ENCODE assay signal across 14 cellular contexts in the genomic region with DNA sequence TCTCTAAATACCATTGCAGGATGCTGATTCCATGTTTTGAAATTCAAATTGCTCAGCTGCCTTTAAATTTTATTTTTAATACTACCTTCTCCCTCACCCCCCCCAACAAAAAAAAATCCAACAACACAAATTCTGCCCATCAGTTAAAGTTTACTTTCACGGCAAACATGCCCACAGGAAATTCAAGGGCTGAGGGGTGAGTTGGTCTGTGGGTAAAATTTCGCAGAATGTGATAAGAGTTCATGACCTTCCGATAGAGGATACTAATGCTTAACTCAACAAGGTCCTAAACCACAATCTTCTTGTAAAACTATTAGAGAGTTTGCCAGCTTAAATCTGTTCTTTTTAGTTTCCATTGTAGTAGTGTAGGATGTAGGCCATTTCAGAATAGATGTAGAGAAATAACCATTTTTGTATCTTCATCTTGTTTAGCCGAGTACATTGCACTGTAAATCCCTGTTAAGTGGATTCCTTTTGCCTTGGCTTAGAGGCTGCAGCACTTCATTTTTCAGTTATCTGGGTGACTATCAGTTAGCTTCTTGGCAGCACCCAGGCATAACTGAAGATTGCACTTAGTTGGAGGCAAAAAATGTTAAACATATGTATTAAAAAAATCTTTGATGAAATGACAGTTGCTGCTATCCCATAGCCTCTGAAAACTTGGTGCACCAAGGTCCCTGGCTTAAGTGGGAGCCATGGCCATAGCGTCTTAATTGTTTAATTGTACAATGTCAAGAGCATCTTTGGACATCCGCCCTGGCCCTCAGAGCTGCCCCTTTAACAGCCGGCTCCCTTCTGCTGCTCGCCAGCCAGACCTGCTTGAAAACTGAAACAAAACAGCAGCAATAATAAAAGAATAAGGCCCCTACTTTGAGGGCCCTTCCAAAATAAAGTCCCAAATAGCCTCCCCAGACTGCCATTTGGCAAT.
DNase-seq lines count a peak whose midpoint lies in the region; ATAC-seq and TF ChIP-seq lines count a peak whose summit lies in the region.
"Had no signal": no experiment of that assay in that cellular context is flagged by ENCODE, and none has a peak within 500 bp of the region (broad histone marks: within the 10 kb centered on the region; RNA-seq: fewer than 3 reads in every experiment).

No MANE protein-coding gene starts in this region.

- H3K36me3 Mint-ChIP-seq in activated T-cell treated with anti-CD3 and anti-CD28 coated beads, Interleukin-2, amount 50 U/mL, for 4 hours (ENCODE audit: insufficient read depth), result no peaks in the 10 kb centered on the region

- no peaks in the 10 kb centered on the region for H3K9me3 Mint-ChIP-seq in activated T-cell treated with anti-CD3 and anti-CD28 coated beads, Interleukin-2, amount 50 U/mL, for 4 hours

- no peaks in the 10 kb centered on the region for H3K27me3 ChIP-seq in PC-9 (ENCODE audit: insufficient read depth, low read depth)
- H3K27me3 ChIP-seq in right atrium auricular region, result no peaks in the 10 kb centered on the region
- peaks cover 0 to 5% (median 5%) of the 10 kb centered on the region in 3 donors for H3K27me3 ChIP-seq in sigmoid colon
- H3K27me3 ChIP-seq in colonic mucosa, result peaks cover 15% of the 10 kb centered on the region

- peaks cover 48% of the 10 kb centered on the region for H3K27me3 Mint-ChIP-seq in activated T-cell treated with anti-CD3 and anti-CD28 coated beads, Interleukin-2, amount 50 U/mL, for 4 hours (ENCODE audit: low read depth)

- H3K4me3 ChIP-seq in PC-9, result peak overlapping the region; percentile 67
- H3K4me3 ChIP-seq in right atrium auricular region, result no peak overlapping the region
- peak overlapping the region in 3 of 4 donors; percentile 8 to 31 (median 23) for H3K4me3 ChIP-seq in sigmoid colon
- no peak overlapping the region for H3K4me3 ChIP-seq in colonic mucosa

- no peak overlapping the region for H2AFZ ChIP-seq in PC-9

- WGBS in sigmoid colon, 2 donors, result 59% methylated on average over 8 of the region's 8 CpGs

- DNase-seq in activated T-cell treated with anti-CD3 and anti-CD28 coated beads, Interleukin-2, amount 50 U/mL, for 4 hours, result no peak
- DNase-seq in activated T-cell treated with anti-CD3 and anti-CD28 coated beads, Interleukin-2, amount 50 U/mL, for 48 hours, result no peak
- no peak for DNase-seq in PC-9
- no peak for DNase-seq in right atrium auricular region (ENCODE audit: low spot score)
- DNase-seq in sigmoid colon, result peak; percentile 50
- no peak for DNase-seq in ureter (ENCODE audit: low spot score)
- DNase-seq in HT-29 (ENCODE audit: low spot score), result no peak
- no peak for DNase-seq in colonic mucosa
- DNase-seq: activated CD8-positive, alpha-beta memory T cell treated with anti-CD3 and anti-CD28 coated beads, Interleukin-2, amount 50 U/mL, for 48 hours; EL; NCI-H1048; stimulated activated CD4-positive, alpha-beta T cell treated with anti-CD3 and anti-CD28 coated beads, Interleukin-2, amount 100 ng/mL, for 24 hours; stimulated activated naive CD8-positive, alpha-beta T cell treated with anti-CD3 and anti-CD28 coated beads, Interleukin-15, Interleukin-2, amounts not matched to agents 100 U/mL and 50 U/mL, for 24 hours had no signal

- CTCF ChIA-PET in PC-9 (lab: Charles Lee), result no interaction called here

- POLR2A ChIA-PET in PC-9 (lab: Charles Lee; ENCODE audit: unreplicated experiment), result interaction anchor here (0.5 kb wide), 1 partner anchor 41 kb away, joined by 3 read pairs; no protein-coding TSS in a partner anchor

- TF ChIP-seq POLR2A in sigmoid colon (IDR thresholded peaks at IDR 0.05), result no peak

- ATAC-seq in activated T-cell treated with anti-CD3 and anti-CD28 coated beads, Interleukin-2, amount 50 U/mL, for 4 hours, result no peak
- ATAC-seq: stimulated activated naive CD8-positive, alpha-beta T cell treated with anti-CD3 and anti-CD28 coated beads, Interleukin-15, Interleukin-2, amounts not matched to agents 100 U/mL and 50 U/mL, for 24 hours had no signal

- peak overlapping the region; percentile 78 for H3K4me3 Mint-ChIP-seq in activated T-cell treated with anti-CD3 and anti-CD28 coated beads, Interleukin-2, amount 50 U/mL, for 4 hours

- H3K36me3 ChIP-seq in PC-9 (ENCODE audit: low read depth) (peaks cover 29% of the 10 kb centered on the region; the same call in 1 of the 2 replicates), right atrium auricular region (no peaks in the 10 kb centered on the region), sigmoid colon (no peaks in the 10 kb centered on the region), colonic mucosa (no peaks in the 10 kb centered on the region)
- H3K36me3 ChIP-seq: neutrophil had no signal

- TF ChIP-seq EP300 in sigmoid colon (IDR thresholded peaks at IDR 0.05), result no peak

- peaks cover 12% of the 10 kb centered on the region for H3F3A ChIP-seq in PC-9 (ENCODE audit: insufficient read depth, low read depth)

- BruUV-seq in PC-9 (replicated peaks; lab: Mats Ljungman, UMichigan), result no TSS peak

- H3K9me2 ChIP-seq in PC-9 (ENCODE audit: insufficient read depth), result no peaks in the 10 kb centered on the region

- H3K4me1 ChIP-seq in PC-9 (replicated peaks; ENCODE audit: insufficient read depth) (peaks cover 32% of the 10 kb centered on the region), right atrium auricular region (peaks cover 0 to 41% of the 10 kb centered on the region in 2 donors), sigmoid colon (peaks cover 0 to 45% (median 32%) of the 10 kb centered on the region in 4 donors), colonic mucosa (no peaks in the 10 kb centered on the region)

- TF ChIP-seq CTCF in PC-9 (conservative IDR thresholded peaks at IDR 0.05) (no peak), right atrium auricular region (IDR thresholded peaks at IDR 0.05) (no peak), sigmoid colon (IDR thresholded peaks at IDR 0.05) (no peak), colonic mucosa (IDR thresholded peaks at IDR 0.05) (no peak)

- H3K4me1 Mint-ChIP-seq in activated T-cell treated with anti-CD3 and anti-CD28 coated beads, Interleukin-2, amount 50 U/mL, for 4 hours (ENCODE audit: low read depth), result peaks cover 35% of the 10 kb centered on the region

- H3K9me3 ChIP-seq in PC-9 (ENCODE audit: insufficient read depth, low read depth) (no peaks in the 10 kb centered on the region), right atrium auricular region (no peaks in the 10 kb centered on the region), sigmoid colon (no peaks in the 10 kb centered on the region), colonic mucosa (no peaks in the 10 kb centered on the region)
- H3K9me3 ChIP-seq: neutrophil had no signal

- H3K27ac ChIP-seq in PC-9 (peak overlapping the region; percentile 80; the same call in 1 of the 2 replicates), right atrium auricular region (peak overlapping the region; percentile 64 to 68), sigmoid colon (peak overlapping the region in 3 of 4 donors; percentile 37 to 71 (median 66)), colonic mucosa (no peak overlapping the region)
- H3K27ac ChIP-seq: neutrophil had no signal

- H4K20me1 ChIP-seq in PC-9 (ENCODE audit: insufficient read depth), result peaks cover 31% of the 10 kb centered on the region

- no peak overlapping the region for H3K9ac ChIP-seq in colonic mucosa (ENCODE audit: low read depth in 2 of 2, low read length in 2 of 2)

- peaks cover 74% of the 10 kb centered on the region for H3K79me2 ChIP-seq in PC-9 (ENCODE audit: low read depth)

- H3K4me2 ChIP-seq in PC-9, result peak overlapping the region; percentile 80

- intact Hi-C loops in PC-9 (cut with micrococcal nuclease; ENCODE audit: unreplicated experiment) (no loop called here), sigmoid colon (cut with DNase I) (loop anchor here (5.0 kb wide), 2 partner anchors 76 to 164 kb away; a partner anchor contains a TSS), colonic mucosa (cut with DNase I) (no loop called here)

Comparison
In these comparisons a context has a peak if more than half of its experiments do, and no peak if none do; other contexts are left out.
1. H3K4me3 ChIP-seq: peak in PC-9 (single experiment) and sigmoid colon (3 of 4); none in right atrium auricular region (0 of 2) and colonic mucosa (single experiment).